17 cellular contexts compared by ENCODE assay signal in the genomic region with DNA sequence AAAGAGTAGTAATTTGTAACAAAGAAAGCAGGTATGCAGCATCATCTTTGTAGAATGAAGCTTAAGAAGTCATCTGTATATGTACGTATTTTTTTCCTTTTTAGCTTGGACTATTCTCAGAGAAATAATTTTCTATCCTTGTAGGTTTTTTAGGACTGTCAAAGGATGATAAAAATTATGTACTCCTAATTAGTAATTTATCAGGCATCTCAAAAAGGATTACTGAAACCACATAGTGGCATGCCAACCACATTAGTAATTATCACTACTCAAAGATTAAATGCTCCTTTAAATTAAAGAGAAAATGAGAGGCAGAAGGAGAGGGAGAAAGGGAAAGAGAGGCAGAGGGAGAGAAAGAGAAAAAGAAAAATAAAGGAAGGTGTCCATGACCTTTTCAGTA.
"Had no signal": no experiment of that assay in that cellular context is flagged by ENCODE, and none has a peak within 500 bp of the region (broad histone marks: within the 10 kb centered on the region; RNA-seq: fewer than 3 reads in every experiment).

No MANE protein-coding gene starts in this region.

- H3K27me3 ChIP-seq: right lobe of liver, tibial nerve had no signal

- ATAC-seq: activated CD4-positive, CD25-positive, alpha-beta regulatory T cell treated with anti-CD3 and anti-CD28 coated beads, Interleukin-2, amount 50 U/mL, for 24 hours; activated T-cell treated with anti-CD3 and anti-CD28 coated beads, Interleukin-2, amount 50 U/mL, for 4 hours; left lobe of liver; right lobe of liver; stimulated activated naive B cell treated with anti-CD40 and anti-IgM and Interleukin-4, amounts not matched to agents 10 μg/mL and 1 μg/mL and 100 μg/mL, for 72 hours had no signal

- H3K27ac ChIP-seq: epithelial cell of prostate, prostate gland, right lobe of liver, tibial nerve had no signal

- H3K27ac Mint-ChIP-seq: immature natural killer cell; nephron; stimulated activated naive B cell treated with anti-CD40 and anti-IgM and Interleukin-4, amounts not matched to agents 10 μg/mL and 1 μg/mL and 100 μg/mL, for 72 hours had no signal

- H3K9me3 Mint-ChIP-seq: activated T-cell treated with anti-CD3 and anti-CD28 coated beads, Interleukin-2, amount 50 U/mL, for 4 hours; central memory CD8-positive, alpha-beta T cell; immature natural killer cell; nephron; stimulated activated naive B cell treated with anti-CD40 and anti-IgM and Interleukin-4, amounts not matched to agents 10 μg/mL and 1 μg/mL and 100 μg/mL, for 72 hours had no signal

- H3K4me3 Mint-ChIP-seq: activated T-cell treated with anti-CD3 and anti-CD28 coated beads, Interleukin-2, amount 50 U/mL, for 4 hours; central memory CD8-positive, alpha-beta T cell; immature natural killer cell; nephron; stimulated activated naive B cell treated with anti-CD40 and anti-IgM and Interleukin-4, amounts not matched to agents 10 μg/mL and 1 μg/mL and 100 μg/mL, for 72 hours had no signal

- H3K4me1 Mint-ChIP-seq: central memory CD8-positive, alpha-beta T cell; immature natural killer cell; stimulated activated naive B cell treated with anti-CD40 and anti-IgM and Interleukin-4, amounts not matched to agents 10 μg/mL and 1 μg/mL and 100 μg/mL, for 72 hours had no signal

- H3K9me3 ChIP-seq: prostate gland, right lobe of liver, tibial nerve had no signal

- H3K36me3 ChIP-seq: prostate gland had no signal

- H3K4me1 ChIP-seq: prostate gland, right lobe of liver, tibial nerve had no signal

- H3K4me3 ChIP-seq: prostate gland, right lobe of liver, tibial nerve had no signal

- DNase-seq: activated CD4-positive, alpha-beta T cell treated with anti-CD3 and anti-CD28 coated beads, Interleukin-2, amount 50 U/mL, for 4 hours; activated T-cell treated with anti-CD3 and anti-CD28 coated beads, Interleukin-2, amount 50 U/mL, for 4 hours; effector memory CD4-positive, alpha-beta T cell; hypothalamus; immature natural killer cell; occipital lobe; right lobe of liver; stimulated activated CD4-positive, alpha-beta T cell treated with anti-CD3 and anti-CD28 coated beads, Interleukin-2, amount 100 ng/mL, for 24 hours; stimulated activated naive B cell treated with anti-CD40 and anti-IgM and Interleukin-4, amounts not matched to agents 10 μg/mL and 1 μg/mL and 100 μg/mL, for 72 hours; T-helper 2 cell had no signal
